Comparison of ENCODE assay signal across 8 cellular contexts in the genomic region with DNA sequence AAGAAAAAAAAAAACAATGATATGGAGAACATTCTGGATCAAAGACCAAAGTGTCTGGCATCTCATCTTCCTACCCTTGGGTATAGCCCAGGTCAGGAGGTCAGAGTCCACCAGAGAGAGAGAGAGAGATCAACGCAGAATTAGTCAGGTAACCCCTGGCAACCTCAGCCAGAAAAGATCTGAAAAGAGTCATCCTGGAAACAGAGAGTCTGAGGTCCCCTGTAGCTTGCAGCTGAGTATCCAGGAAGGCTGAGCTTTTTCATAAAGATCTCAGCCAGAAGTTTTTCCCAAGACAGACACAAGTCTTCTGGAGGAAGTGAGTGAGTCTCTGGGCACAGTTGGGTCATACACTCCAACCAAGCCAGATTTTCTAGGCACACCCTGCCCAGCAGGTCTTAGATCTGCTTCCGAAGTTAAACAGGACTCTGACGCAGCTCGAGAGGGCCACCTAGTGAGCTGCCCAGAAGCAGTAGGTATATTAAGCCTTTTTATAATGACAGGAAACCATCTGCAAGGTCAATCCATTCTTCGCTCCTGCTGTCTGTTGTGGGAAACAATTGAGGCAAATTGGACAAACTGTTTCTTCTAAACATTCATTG. TPM values are rescaled to one million over a fixed set of nuclear protein-coding genes. Genes with fewer than 3 reads are reported as not detected.
DNase-seq lines count a peak whose midpoint lies in the region; ATAC-seq and TF ChIP-seq lines count a peak whose summit lies in the region.

No MANE protein-coding gene starts in this region.

- peaks cover 4% of the 10 kb centered on the region for H3K27me3 Mint-ChIP-seq in glutamatergic neuron (ENCODE audit: unreplicated experiment)

- no peak for TF ChIP-seq CTCF in glutamatergic neuron (IDR thresholded peaks at IDR 0.05; ENCODE audit: partially characterized antibody, unreplicated experiment)

- no peak overlapping the region for H3K4me3 Mint-ChIP-seq in glutamatergic neuron (ENCODE audit: unreplicated experiment)

- DNase-seq in Right ventricle myocardium inferior (ENCODE audit: missing footprints) (peak; percentile 52), cardiac septum (ENCODE audit: low spot score) (no peak), NCI-H748 (lab: John Stamatoyannopoulos, UW; ENCODE audit: unreplicated experiment) (peak; percentile 78), glutamatergic neuron (peak; percentile 38), posterior vena cava (ENCODE audit: low spot score) (peak; percentile 81)
- peak in 1 of 2 donors; percentile 4 for DNase-seq in activated naive CD4-positive, alpha-beta T cell treated with anti-CD3 and anti-CD28 coated beads, Interleukin-2, amount 50 U/mL, for 72 hours (ENCODE audit: low spot score in 2 of 2)

- H3K9me3 Mint-ChIP-seq in activated naive CD4-positive, alpha-beta T cell treated with anti-CD3 and anti-CD28 coated beads, Interleukin-2, amount 50 U/mL, for 72 hours = no peaks in the 10 kb centered on the region
- no peaks in the 10 kb centered on the region for H3K9me3 Mint-ChIP-seq in glutamatergic neuron (ENCODE audit: unreplicated experiment)

- H3K4me1 Mint-ChIP-seq in glutamatergic neuron (ENCODE audit: low read depth, unreplicated experiment) = peaks cover 2% of the 10 kb centered on the region

- intact Hi-C loops in Right ventricle myocardium inferior (cut with DNase I) = loop anchor here (2.0 to 10.0 kb wide), 2 partner anchors 66 to 220 kb away; no protein-coding TSS in a partner anchor
- intact Hi-C loops in cardiac septum (cut with DNase I) = loop anchor here (2.0 to 10.0 kb wide), 2 partner anchors 64 to 220 kb away; partner anchors contain the start of gene BMX
- intact Hi-C loops in posterior vena cava (cut with DNase I) = no loop called here

- no peak overlapping the region for H3K27ac Mint-ChIP-seq in activated naive CD4-positive, alpha-beta T cell treated with anti-CD3 and anti-CD28 coated beads, Interleukin-2, amount 50 U/mL, for 72 hours
- no peak overlapping the region for H3K27ac Mint-ChIP-seq in glutamatergic neuron (ENCODE audit: unreplicated experiment)

- H3K36me3 Mint-ChIP-seq in activated naive CD4-positive, alpha-beta T cell treated with anti-CD3 and anti-CD28 coated beads, Interleukin-2, amount 50 U/mL, for 72 hours = no peaks in the 10 kb centered on the region
- H3K36me3 Mint-ChIP-seq in glutamatergic neuron (ENCODE audit: unreplicated experiment) = no peaks in the 10 kb centered on the region

- ATAC-seq in Right ventricle myocardium inferior = peak; percentile 91
- ATAC-seq in HG03521 (IDR thresholded peaks at IDR 0.05; ENCODE audit: unreplicated experiment) = peak; percentile 53
- peak; percentile 37 to 81 for ATAC-seq in activated naive CD4-positive, alpha-beta T cell treated with anti-CD3 and anti-CD28 coated beads, Interleukin-2, amount 50 U/mL, for 72 hours
- ATAC-seq in HG03378 (IDR thresholded peaks at IDR 0.05; ENCODE audit: unreplicated experiment) = no peak

RNA-seq across cellular contexts. Expression of gene ACE2, which starts 35.7 kb away (rescaled TPM):
- 16.6 TPM for total RNA-seq in Right ventricle myocardium inferior
- 113 TPM for total RNA-seq in cardiac septum
- under 1 TPM in 1 of 2 donors, not detected in 1; 0.20 TPM for total RNA-seq in activated naive CD4-positive, alpha-beta T cell treated with anti-CD3 and anti-CD28 coated beads, Interleukin-2, amount 50 U/mL, for 72 hours
- total RNA-seq in glutamatergic neuron (ENCODE audit: unreplicated experiment) = not detected
- 1 to 10 TPM; 1.0 to 1.6 TPM for total RNA-seq in posterior vena cava

Comparison
In these comparisons a context has a peak if more than half of its experiments do, and no peak if none do; other contexts are left out.
1. intact Hi-C loops: an anchor here in Right ventricle myocardium inferior (2.0 to 10.0 kb wide) and cardiac septum (2.0 to 10.0 kb wide); none called in posterior vena cava.